In genomic region chr2:20931346-20931745, GRCh38 we compare ENCODE assay signal across 15 cellular contexts.
"Had no signal": no experiment of that assay in that cellular context is flagged by ENCODE, and none has a peak within 500 bp of the region (broad histone marks: within the 10 kb centered on the region; RNA-seq: fewer than 3 reads in every experiment).

No MANE protein-coding gene starts in this region.

- H3K9me3 ChIP-seq: ovary, right lobe of liver, thoracic aorta had no signal

- DNase-seq: activated CD4-positive, alpha-beta T cell treated with anti-CD3 and anti-CD28 coated beads, Interleukin-2, amount 50 U/mL, for 1 hour; activated naive CD4-positive, alpha-beta T cell treated with anti-CD3 and anti-CD28 coated beads for 36 hours; activated naive CD8-positive, alpha-beta T cell treated with anti-CD3 and anti-CD28 coated beads, Interleukin-2, amount 50 U/mL, for 24 hours; erythroblast; left ventricle myocardium superior; midbrain; right lobe of liver had no signal

- H3K36me3 ChIP-seq: breast epithelium, ovary, right lobe of liver, thoracic aorta had no signal

- H3K27ac Mint-ChIP-seq: activated naive CD4-positive, alpha-beta T cell treated with anti-CD3 and anti-CD28 coated beads for 36 hours; activated naive CD8-positive, alpha-beta T cell treated with anti-CD3 and anti-CD28 coated beads, Interleukin-2, amount 50 U/mL, for 24 hours; activated T-helper 17 cell treated with anti-CD3 and anti-CD28 coated beads, Interleukin-2, amount 50 U/mL, for 72 hours; stimulated activated effector memory CD8-positive, alpha-beta T cell treated with anti-CD3 and anti-CD28 coated beads, Interleukin-12 subunit alpha, Interleukin-12 subunit beta, amount 100 ng/mL, for 72 hours had no signal

- H3K27ac ChIP-seq: hepatocyte, ovary, right lobe of liver, thoracic aorta had no signal

- H3K4me3 ChIP-seq: breast epithelium, hepatocyte, ovary, right lobe of liver, thoracic aorta had no signal

- H3K36me3 Mint-ChIP-seq: stimulated activated effector memory CD8-positive, alpha-beta T cell treated with anti-CD3 and anti-CD28 coated beads, Interleukin-12 subunit alpha, Interleukin-12 subunit beta, amount 100 ng/mL, for 72 hours had no signal

- H3K27me3 ChIP-seq: breast epithelium, hepatocyte, ovary, right lobe of liver had no signal

- H3K4me3 Mint-ChIP-seq: activated naive CD4-positive, alpha-beta T cell treated with anti-CD3 and anti-CD28 coated beads for 36 hours; activated naive CD8-positive, alpha-beta T cell treated with anti-CD3 and anti-CD28 coated beads, Interleukin-2, amount 50 U/mL, for 24 hours; activated T-helper 17 cell treated with anti-CD3 and anti-CD28 coated beads, Interleukin-2, amount 50 U/mL, for 72 hours; neural crest cell; stimulated activated effector memory CD8-positive, alpha-beta T cell treated with anti-CD3 and anti-CD28 coated beads, Interleukin-12 subunit alpha, Interleukin-12 subunit beta, amount 100 ng/mL, for 72 hours had no signal

- ATAC-seq: activated CD4-positive, CD25-positive, alpha-beta regulatory T cell treated with anti-CD3 and anti-CD28 coated beads, Interleukin-2, amount 50 U/mL, for 24 hours; activated naive CD8-positive, alpha-beta T cell treated with anti-CD3 and anti-CD28 coated beads, Interleukin-2, amount 50 U/mL, for 24 hours; activated T-helper 17 cell treated with anti-CD3 and anti-CD28 coated beads, Interleukin-2, amount 50 U/mL, for 72 hours; left ventricle myocardium superior; stimulated activated effector memory CD8-positive, alpha-beta T cell treated with anti-CD3 and anti-CD28 coated beads, Interleukin-12 subunit alpha, Interleukin-12 subunit beta, amount 100 ng/mL, for 72 hours had no signal

- H3K4me1 ChIP-seq: breast epithelium, right lobe of liver had no signal

- H3K4me1 Mint-ChIP-seq: activated naive CD8-positive, alpha-beta T cell treated with anti-CD3 and anti-CD28 coated beads, Interleukin-2, amount 50 U/mL, for 24 hours; activated T-helper 17 cell treated with anti-CD3 and anti-CD28 coated beads, Interleukin-2, amount 50 U/mL, for 72 hours; neural crest cell; stimulated activated effector memory CD8-positive, alpha-beta T cell treated with anti-CD3 and anti-CD28 coated beads, Interleukin-12 subunit alpha, Interleukin-12 subunit beta, amount 100 ng/mL, for 72 hours had no signal
